In the genomic region with DNA sequence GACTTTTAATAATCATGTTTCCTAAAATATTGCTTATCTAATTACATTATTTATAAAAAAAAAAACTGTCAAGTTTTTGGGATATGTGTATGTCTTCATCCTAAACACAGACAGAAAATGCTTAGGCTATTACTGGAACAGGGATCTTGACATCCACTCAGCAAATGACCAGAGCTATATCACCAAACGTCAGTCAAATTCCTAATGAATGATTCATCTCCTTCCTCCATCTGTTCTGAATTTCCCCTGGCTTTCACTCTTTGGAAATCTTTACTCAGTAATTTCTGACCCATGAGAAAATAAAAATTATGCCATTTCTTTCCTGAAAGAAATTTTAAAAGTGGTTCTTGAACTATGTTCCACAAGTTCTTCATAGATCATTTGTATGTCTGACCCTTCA, we compare ENCODE assay signal across 1 cellular context.
TF ChIP-seq lines count a peak whose summit lies in the region.

No MANE protein-coding gene starts in this region.

TF ChIP-seq in H1, 55 proteins besides CTCF, POLR2A, EP300 and RAD21 (continued from another document):
- TF ChIP-seq, protein P1, sequence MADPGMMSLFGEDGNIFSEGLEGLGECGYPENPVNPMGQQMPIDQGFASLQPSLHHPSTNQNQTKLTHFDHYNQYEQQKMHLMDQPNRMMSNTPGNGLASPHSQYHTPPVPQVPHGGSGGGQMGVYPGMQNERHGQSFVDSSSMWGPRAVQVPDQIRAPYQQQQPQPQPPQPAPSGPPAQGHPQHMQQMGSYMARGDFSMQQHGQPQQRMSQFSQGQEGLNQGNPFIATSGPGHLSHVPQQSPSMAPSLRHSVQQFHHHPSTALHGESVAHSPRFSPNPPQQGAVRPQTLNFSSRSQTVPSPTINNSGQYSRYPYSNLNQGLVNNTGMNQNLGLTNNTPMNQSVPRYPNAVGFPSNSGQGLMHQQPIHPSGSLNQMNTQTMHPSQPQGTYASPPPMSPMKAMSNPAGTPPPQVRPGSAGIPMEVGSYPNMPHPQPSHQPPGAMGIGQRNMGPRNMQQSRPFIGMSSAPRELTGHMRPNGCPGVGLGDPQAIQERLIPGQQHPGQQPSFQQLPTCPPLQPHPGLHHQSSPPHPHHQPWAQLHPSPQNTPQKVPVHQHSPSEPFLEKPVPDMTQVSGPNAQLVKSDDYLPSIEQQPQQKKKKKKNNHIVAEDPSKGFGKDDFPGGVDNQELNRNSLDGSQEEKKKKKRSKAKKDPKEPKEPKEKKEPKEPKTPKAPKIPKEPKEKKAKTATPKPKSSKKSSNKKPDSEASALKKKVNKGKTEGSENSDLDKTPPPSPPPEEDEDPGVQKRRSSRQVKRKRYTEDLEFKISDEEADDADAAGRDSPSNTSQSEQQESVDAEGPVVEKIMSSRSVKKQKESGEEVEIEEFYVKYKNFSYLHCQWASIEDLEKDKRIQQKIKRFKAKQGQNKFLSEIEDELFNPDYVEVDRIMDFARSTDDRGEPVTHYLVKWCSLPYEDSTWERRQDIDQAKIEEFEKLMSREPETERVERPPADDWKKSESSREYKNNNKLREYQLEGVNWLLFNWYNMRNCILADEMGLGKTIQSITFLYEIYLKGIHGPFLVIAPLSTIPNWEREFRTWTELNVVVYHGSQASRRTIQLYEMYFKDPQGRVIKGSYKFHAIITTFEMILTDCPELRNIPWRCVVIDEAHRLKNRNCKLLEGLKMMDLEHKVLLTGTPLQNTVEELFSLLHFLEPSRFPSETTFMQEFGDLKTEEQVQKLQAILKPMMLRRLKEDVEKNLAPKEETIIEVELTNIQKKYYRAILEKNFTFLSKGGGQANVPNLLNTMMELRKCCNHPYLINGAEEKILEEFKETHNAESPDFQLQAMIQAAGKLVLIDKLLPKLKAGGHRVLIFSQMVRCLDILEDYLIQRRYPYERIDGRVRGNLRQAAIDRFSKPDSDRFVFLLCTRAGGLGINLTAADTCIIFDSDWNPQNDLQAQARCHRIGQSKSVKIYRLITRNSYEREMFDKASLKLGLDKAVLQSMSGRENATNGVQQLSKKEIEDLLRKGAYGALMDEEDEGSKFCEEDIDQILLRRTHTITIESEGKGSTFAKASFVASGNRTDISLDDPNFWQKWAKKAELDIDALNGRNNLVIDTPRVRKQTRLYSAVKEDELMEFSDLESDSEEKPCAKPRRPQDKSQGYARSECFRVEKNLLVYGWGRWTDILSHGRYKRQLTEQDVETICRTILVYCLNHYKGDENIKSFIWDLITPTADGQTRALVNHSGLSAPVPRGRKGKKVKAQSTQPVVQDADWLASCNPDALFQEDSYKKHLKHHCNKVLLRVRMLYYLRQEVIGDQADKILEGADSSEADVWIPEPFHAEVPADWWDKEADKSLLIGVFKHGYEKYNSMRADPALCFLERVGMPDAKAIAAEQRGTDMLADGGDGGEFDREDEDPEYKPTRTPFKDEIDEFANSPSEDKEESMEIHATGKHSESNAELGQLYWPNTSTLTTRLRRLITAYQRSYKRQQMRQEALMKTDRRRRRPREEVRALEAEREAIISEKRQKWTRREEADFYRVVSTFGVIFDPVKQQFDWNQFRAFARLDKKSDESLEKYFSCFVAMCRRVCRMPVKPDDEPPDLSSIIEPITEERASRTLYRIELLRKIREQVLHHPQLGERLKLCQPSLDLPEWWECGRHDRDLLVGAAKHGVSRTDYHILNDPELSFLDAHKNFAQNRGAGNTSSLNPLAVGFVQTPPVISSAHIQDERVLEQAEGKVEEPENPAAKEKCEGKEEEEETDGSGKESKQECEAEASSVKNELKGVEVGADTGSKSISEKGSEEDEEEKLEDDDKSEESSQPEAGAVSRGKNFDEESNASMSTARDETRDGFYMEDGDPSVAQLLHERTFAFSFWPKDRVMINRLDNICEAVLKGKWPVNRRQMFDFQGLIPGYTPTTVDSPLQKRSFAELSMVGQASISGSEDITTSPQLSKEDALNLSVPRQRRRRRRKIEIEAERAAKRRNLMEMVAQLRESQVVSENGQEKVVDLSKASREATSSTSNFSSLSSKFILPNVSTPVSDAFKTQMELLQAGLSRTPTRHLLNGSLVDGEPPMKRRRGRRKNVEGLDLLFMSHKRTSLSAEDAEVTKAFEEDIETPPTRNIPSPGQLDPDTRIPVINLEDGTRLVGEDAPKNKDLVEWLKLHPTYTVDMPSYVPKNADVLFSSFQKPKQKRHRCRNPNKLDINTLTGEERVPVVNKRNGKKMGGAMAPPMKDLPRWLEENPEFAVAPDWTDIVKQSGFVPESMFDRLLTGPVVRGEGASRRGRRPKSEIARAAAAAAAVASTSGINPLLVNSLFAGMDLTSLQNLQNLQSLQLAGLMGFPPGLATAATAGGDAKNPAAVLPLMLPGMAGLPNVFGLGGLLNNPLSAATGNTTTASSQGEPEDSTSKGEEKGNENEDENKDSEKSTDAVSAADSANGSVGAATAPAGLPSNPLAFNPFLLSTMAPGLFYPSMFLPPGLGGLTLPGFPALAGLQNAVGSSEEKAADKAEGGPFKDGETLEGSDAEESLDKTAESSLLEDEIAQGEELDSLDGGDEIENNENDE (IDR thresholded peaks at IDR 0.05; ENCODE audit: insufficient replicate concordance, low read length), result no peak
- TF ChIP-seq TAF7 (optimal IDR thresholded peaks at IDR 0.05; ENCODE audit: borderline replicate concordance, low read depth, low read length), result no peak
- TF ChIP-seq JUND (IDR thresholded peaks at IDR 0.05; ENCODE audit: low read length), result 0 out of 2 replicates have a peak, but pooled peaks have one; percentile 14
